Comparison of ENCODE assay signal across 1 cellular context in genomic region chr20:58965270-58966064, GRCh38.
A peak's percentile ranks its signal among the peaks of the same experiment; 100 is the strongest.
TF ChIP-seq lines count a peak whose summit lies in the region.

No MANE protein-coding gene starts in this region.

TF ChIP-seq in H1, 55 proteins besides CTCF, POLR2A, EP300 and RAD21 (continued from another document):
- TF ChIP-seq SAP30 (IDR thresholded peaks at IDR 0.05; ENCODE audit: insufficient read depth, insufficient replicate concordance, low read length) (no peak), SUZ12 (IDR thresholded peaks at IDR 0.05; ENCODE audit: low read length) (no peak), YY1 (IDR thresholded peaks at IDR 0.05; ENCODE audit: low read depth, low read length) (no peak), NANOG (IDR thresholded peaks at IDR 0.05; ENCODE audit: insufficient read depth, low read depth, low read length, poor library complexity, severe bottlenecking) (peak; percentile 81)
